ENCODE assay signal across 2 cellular contexts in the genomic region with DNA sequence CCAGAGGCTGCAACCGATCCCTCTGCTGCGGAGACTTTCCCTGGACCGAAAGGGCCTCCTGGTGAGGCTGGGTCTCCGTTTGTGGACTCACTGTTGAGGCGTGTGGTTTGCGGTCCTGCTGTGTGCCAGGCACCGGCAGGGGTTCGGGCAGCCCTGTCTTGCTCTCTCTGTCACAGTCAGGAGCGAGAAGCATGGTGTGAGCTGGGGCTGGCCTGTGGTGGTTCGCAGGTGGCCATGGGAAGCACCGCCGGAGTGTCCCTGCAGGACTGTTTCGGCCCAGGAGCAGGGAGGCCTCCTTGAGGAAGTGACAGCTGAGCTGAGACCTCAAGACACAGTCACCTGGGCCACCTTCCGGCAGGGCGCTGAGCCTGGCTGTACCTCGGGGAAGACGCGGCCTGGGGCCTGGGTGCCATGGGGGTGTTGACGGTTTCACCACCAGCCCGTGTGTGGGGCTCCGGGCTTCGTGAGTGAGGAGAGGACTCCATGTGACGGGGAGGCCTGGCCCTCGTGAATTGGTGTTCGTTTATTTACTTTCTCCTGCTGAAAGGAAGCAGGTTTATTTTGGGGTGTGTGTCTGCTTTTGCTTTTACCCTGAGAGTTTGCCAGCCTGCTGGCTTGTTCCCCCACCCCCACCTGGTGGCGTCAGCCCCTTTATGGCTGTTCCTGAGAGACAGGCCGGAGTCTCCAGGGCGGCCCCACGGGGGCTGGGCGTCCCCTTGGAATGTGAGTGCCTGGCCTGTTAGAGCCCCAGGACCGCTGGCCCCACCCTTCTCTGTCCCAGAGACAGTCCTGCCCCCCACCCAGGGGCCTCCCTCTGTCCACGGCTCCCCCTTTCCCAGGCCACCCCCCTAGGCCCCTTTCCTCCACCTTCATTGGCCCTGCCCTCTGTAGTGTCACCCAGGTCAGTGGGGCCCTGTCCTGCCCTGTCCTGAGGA.
TF ChIP-seq lines count a peak whose summit lies in the region.

No MANE protein-coding gene starts in this region.

TF ChIP-seq in H1, 55 proteins besides CTCF, POLR2A, EP300 and RAD21:
- no peak for TF ChIP-seq MAFK (IDR thresholded peaks at IDR 0.05; ENCODE audit: low read depth, low read length)

TF ChIP-seq in GM12891, 5 proteins besides CTCF, POLR2A, EP300 and RAD21:
- TF ChIP-seq TAF1 (IDR thresholded peaks at IDR 0.05; ENCODE audit: low read depth, low read length) (no peak), POLR2AphosphoS5 (IDR thresholded peaks at IDR 0.05; ENCODE audit: low read depth, low read length) (no peak), POU2F2 (IDR thresholded peaks at IDR 0.05; ENCODE audit: low read depth, low read length) (no peak), PAX5 (IDR thresholded peaks at IDR 0.05; ENCODE audit: insufficient read depth, low read length, severe bottlenecking) (no peak), SPI1 (IDR thresholded peaks at IDR 0.05; ENCODE audit: low read depth, low read length) (no peak)
